Comparison of ENCODE assay signal across 23 cellular contexts in genomic region chr6:106874481-106874880, GRCh38.
"Had no signal": no experiment of that assay in that cellular context is flagged by ENCODE, and none has a peak within 500 bp of the region (broad histone marks: within the 10 kb centered on the region; RNA-seq: fewer than 3 reads in every experiment).

No MANE protein-coding gene starts in this region.

- H3K36me3 ChIP-seq: esophagus muscularis mucosa, right atrium auricular region, sigmoid colon, stomach, thoracic aorta, transverse colon had no signal

- H3K9me3 ChIP-seq: esophagus muscularis mucosa, thoracic aorta had no signal

- H3K4me3 Mint-ChIP-seq: immature natural killer cell; naive thymus-derived CD4-positive, alpha-beta T cell; nephron progenitor cell had no signal

- H3K27me3 ChIP-seq: esophagus muscularis mucosa, right atrium auricular region, sigmoid colon, stomach, transverse colon had no signal

- DNase-seq: cerebellar nuclear complex; dermis blood vessel endothelial cell; foreskin fibroblast; immature natural killer cell; kidney; left cardiac atrium; left ventricle myocardium superior; mesendoderm; naive thymus-derived CD4-positive, alpha-beta T cell; nephron progenitor cell; posterior cingulate gyrus; sigmoid colon; stimulated activated CD4-positive, alpha-beta T cell treated with anti-CD3 and anti-CD28 coated beads, Interleukin-2, amount 100 ng/mL, for 24 hours; stimulated activated CD4-positive, alpha-beta T cell treated with anti-CD3 and anti-CD28 coated beads, Interleukin-4, amount 100 ng/mL, for 4 hours; stimulated activated naive CD4-positive, alpha-beta T cell; stomach; substantia nigra; transverse colon had no signal

- H3K27ac ChIP-seq: esophagus muscularis mucosa, right atrium auricular region, sigmoid colon, skin epidermis, stomach, thoracic aorta, transverse colon had no signal

- H3K4me3 ChIP-seq: esophagus muscularis mucosa, lung, right atrium auricular region, sigmoid colon, skin epidermis, stomach, thoracic aorta, transverse colon had no signal

- H3K27ac Mint-ChIP-seq: immature natural killer cell, nephron progenitor cell had no signal

- H3K4me1 Mint-ChIP-seq: immature natural killer cell; naive thymus-derived CD4-positive, alpha-beta T cell had no signal

- H3K36me3 Mint-ChIP-seq: immature natural killer cell; naive thymus-derived CD4-positive, alpha-beta T cell had no signal

- H3K4me1 ChIP-seq: esophagus muscularis mucosa, right atrium auricular region, sigmoid colon, transverse colon had no signal

- ATAC-seq: left cardiac atrium; left ventricle myocardium superior; naive thymus-derived CD4-positive, alpha-beta T cell had no signal
